In the genomic region with DNA sequence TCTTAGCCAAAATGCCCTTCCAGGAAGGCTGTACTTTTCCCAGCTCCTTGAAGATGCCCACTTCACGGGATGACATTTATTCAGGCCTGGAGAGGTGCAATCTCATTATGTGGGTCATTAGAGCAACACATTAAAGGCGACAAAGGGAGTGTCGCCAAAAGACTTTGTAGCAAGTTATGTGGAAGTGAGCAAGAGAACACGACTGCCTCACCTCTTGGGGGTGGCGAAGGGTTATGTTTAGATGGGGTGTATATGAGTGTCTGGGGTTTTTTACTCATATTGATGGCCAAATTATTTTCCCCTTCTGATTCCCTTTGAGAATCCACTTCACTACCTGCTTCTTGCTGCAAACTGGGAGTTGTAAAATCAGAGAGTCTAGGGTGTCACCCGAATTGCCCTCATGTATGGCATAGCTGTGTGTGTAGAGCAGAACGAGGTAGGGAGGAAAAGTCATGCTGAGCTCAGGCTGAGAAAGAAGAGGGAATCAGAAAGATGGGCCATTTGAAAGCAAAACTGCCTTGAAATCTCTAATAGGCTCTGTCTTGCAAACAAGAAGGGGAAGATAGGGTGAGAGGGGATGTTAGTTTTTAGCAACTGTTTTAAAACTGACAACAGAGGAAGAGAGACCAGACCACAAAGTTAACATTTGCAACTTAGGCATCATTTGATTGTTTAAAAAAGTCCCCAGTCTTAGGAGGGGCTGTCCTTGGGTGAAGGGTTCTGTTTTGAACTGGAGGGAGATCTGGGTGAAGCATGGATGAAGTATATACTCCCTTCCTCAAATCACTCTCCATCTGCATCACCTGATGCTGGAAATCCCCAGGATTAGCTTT, we compare ENCODE assay signal across 1 cellular context.
TF ChIP-seq lines count a peak whose summit lies in the region.

No MANE protein-coding gene starts in this region.

TF ChIP-seq in GM12878, 131 proteins besides CTCF, POLR2A, EP300 and RAD21 (continued from another document):
- TF ChIP-seq TBL1XR1 (IDR thresholded peaks at IDR 0.05; ENCODE audit: low read depth, low read length) = peak; percentile 85; the same call in 1 of the 2 replicates
